In the genomic region with DNA sequence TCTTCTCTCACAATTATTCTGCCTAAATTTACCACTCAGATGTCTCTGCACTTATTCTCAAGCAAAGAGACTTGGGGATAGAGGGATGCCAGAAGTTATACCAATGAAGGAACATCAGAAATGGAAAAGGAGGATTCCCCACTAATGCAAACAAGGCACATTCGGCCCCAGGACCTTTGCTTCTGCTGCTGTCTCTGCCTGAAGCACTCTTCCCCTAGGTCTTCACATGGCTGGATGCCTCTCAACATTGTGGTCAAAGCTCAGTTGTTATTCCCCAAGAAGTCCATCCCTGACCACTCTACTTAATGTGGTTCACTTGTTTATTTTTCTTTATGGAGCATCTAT, we compare ENCODE assay signal across 3 cellular contexts.
TF ChIP-seq lines count a peak whose summit lies in the region.

No MANE protein-coding gene starts in this region.

TF ChIP-seq in GM12878, 131 proteins besides CTCF, POLR2A, EP300 and RAD21:
- TF ChIP-seq SMARCA5 (IDR thresholded peaks at IDR 0.05) (peak; percentile 92), SREBF1 (IDR thresholded peaks at IDR 0.05; ENCODE audit: low read length) (no peak), ZZZ3 (IDR thresholded peaks at IDR 0.05; ENCODE audit: control insufficient read depth, insufficient read length, low read depth) (no peak), NFXL1 (IDR thresholded peaks at IDR 0.05; ENCODE audit: borderline replicate concordance) (no peak), FOXK2 (IDR thresholded peaks at IDR 0.05) (no peak)
TF ChIP-seq in GM12878: peak in this region for 1.

TF ChIP-seq in HepG2, 621 proteins besides CTCF, POLR2A, EP300 and RAD21:
- no peak for TF ChIP-seq ZBTB20 (CRISPR knock-in tag; IDR thresholded peaks at IDR 0.05; ENCODE audit: borderline replicate concordance, low read depth)
- TF ChIP-seq GATAD1 (CRISPR knock-in tag; IDR thresholded peaks at IDR 0.05) = no peak
- TF ChIP-seq TFDP2 (CRISPR knock-in tag; IDR thresholded peaks at IDR 0.05) = no peak
TF ChIP-seq in HepG2: peak in this region for 0.

TF ChIP-seq in GM23338, 12 proteins besides CTCF, POLR2A, EP300 and RAD21:
- TF ChIP-seq POLR2AphosphoS5 (IDR thresholded peaks at IDR 0.05; ENCODE audit: low read depth) (no peak), STAT1 (IDR thresholded peaks at IDR 0.05; ENCODE audit: unreplicated experiment) (no peak), NANOG (IDR thresholded peaks at IDR 0.05; ENCODE audit: borderline replicate concordance) (no peak), EZH2phosphoT487 (IDR thresholded peaks at IDR 0.05; ENCODE audit: unreplicated experiment) (no peak), EZH2 (IDR thresholded peaks at IDR 0.05; ENCODE audit: low read depth, unreplicated experiment) (no peak), ZNF114 (CRISPR knock-in tag; IDR thresholded peaks at IDR 0.05) (no peak)
- TF ChIP-seq, protein P1, sequence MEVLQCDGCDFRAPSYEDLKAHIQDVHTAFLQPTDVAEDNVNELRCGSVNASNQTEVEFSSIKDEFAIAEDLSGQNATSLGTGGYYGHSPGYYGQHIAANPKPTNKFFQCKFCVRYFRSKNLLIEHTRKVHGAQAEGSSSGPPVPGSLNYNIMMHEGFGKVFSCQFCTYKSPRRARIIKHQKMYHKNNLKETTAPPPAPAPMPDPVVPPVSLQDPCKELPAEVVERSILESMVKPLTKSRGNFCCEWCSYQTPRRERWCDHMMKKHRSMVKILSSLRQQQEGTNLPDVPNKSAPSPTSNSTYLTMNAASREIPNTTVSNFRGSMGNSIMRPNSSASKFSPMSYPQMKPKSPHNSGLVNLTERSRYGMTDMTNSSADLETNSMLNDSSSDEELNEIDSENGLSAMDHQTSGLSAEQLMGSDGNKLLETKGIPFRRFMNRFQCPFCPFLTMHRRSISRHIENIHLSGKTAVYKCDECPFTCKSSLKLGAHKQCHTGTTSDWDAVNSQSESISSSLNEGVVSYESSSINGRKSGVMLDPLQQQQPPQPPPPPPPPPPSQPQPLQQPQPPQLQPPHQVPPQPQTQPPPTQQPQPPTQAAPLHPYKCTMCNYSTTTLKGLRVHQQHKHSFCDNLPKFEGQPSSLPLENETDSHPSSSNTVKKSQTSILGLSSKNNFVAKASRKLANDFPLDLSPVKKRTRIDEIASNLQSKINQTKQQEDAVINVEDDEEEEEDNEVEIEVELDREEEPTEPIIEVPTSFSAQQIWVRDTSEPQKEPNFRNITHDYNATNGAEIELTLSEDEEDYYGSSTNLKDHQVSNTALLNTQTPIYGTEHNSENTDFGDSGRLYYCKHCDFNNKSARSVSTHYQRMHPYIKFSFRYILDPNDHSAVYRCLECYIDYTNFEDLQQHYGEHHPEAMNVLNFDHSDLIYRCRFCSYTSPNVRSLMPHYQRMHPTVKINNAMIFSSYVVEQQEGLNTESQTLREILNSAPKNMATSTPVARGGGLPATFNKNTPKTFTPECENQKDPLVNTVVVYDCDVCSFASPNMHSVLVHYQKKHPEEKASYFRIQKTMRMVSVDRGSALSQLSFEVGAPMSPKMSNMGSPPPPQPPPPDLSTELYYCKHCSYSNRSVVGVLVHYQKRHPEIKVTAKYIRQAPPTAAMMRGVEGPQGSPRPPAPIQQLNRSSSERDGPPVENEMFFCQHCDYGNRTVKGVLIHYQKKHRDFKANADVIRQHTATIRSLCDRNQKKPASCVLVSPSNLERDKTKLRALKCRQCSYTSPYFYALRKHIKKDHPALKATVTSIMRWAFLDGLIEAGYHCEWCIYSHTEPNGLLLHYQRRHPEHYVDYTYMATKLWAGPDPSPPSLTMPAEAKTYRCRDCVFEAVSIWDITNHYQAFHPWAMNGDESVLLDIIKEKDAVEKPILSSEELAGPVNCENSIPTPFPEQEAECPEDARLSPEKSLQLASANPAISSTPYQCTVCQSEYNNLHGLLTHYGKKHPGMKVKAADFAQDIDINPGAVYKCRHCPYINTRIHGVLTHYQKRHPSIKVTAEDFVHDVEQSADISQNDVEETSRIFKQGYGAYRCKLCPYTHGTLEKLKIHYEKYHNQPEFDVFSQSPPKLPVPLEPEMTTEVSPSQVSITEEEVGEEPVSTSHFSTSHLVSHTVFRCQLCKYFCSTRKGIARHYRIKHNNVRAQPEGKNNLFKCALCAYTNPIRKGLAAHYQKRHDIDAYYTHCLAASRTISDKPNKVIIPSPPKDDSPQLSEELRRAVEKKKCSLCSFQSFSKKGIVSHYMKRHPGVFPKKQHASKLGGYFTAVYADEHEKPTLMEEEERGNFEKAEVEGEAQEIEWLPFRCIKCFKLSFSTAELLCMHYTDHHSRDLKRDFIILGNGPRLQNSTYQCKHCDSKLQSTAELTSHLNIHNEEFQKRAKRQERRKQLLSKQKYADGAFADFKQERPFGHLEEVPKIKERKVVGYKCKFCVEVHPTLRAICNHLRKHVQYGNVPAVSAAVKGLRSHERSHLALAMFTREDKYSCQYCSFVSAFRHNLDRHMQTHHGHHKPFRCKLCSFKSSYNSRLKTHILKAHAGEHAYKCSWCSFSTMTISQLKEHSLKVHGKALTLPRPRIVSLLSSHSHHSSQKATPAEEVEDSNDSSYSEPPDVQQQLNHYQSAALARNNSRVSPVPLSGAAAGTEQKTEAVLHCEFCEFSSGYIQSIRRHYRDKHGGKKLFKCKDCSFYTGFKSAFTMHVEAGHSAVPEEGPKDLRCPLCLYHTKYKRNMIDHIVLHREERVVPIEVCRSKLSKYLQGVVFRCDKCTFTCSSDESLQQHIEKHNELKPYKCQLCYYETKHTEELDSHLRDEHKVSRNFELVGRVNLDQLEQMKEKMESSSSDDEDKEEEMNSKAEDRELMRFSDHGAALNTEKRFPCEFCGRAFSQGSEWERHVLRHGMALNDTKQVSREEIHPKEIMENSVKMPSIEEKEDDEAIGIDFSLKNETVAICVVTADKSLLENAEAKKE (CRISPR knock-in tag; IDR thresholded peaks at IDR 0.05) = no peak
- TF ChIP-seq, protein P2, sequence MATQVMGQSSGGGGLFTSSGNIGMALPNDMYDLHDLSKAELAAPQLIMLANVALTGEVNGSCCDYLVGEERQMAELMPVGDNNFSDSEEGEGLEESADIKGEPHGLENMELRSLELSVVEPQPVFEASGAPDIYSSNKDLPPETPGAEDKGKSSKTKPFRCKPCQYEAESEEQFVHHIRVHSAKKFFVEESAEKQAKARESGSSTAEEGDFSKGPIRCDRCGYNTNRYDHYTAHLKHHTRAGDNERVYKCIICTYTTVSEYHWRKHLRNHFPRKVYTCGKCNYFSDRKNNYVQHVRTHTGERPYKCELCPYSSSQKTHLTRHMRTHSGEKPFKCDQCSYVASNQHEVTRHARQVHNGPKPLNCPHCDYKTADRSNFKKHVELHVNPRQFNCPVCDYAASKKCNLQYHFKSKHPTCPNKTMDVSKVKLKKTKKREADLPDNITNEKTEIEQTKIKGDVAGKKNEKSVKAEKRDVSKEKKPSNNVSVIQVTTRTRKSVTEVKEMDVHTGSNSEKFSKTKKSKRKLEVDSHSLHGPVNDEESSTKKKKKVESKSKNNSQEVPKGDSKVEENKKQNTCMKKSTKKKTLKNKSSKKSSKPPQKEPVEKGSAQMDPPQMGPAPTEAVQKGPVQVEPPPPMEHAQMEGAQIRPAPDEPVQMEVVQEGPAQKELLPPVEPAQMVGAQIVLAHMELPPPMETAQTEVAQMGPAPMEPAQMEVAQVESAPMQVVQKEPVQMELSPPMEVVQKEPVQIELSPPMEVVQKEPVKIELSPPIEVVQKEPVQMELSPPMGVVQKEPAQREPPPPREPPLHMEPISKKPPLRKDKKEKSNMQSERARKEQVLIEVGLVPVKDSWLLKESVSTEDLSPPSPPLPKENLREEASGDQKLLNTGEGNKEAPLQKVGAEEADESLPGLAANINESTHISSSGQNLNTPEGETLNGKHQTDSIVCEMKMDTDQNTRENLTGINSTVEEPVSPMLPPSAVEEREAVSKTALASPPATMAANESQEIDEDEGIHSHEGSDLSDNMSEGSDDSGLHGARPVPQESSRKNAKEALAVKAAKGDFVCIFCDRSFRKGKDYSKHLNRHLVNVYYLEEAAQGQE (IDR thresholded peaks at IDR 0.05; ENCODE audit: unreplicated experiment) = no peak
- TF ChIP-seq, protein P3, sequence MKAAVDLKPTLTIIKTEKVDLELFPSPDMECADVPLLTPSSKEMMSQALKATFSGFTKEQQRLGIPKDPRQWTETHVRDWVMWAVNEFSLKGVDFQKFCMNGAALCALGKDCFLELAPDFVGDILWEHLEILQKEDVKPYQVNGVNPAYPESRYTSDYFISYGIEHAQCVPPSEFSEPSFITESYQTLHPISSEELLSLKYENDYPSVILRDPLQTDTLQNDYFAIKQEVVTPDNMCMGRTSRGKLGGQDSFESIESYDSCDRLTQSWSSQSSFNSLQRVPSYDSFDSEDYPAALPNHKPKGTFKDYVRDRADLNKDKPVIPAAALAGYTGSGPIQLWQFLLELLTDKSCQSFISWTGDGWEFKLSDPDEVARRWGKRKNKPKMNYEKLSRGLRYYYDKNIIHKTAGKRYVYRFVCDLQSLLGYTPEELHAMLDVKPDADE (IDR thresholded peaks at IDR 0.05) = no peak
